Comparison of ENCODE assay signal across 1 cellular context in the genomic region with DNA sequence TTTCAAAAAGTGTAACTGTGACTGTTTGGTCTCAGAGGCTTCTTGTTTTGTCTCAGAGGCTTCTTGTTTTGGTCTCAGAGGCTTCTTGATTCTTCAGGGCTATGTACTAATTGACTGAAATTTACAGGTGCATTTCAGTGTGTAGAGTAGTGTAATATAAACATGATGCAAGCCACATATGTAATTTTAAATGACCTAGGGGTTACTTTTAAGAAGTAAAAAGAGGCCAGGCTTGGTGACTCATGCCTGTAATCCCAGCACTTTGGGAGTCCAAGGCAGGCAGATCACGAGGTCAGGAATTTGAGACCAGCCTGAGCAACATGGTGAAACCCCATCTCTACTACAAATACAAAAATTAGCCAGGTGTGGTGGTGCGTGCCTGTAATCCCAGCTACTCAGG. TPM values are rescaled to one million over a fixed set of nuclear protein-coding genes. Genes with fewer than 3 reads are reported as not detected.
"Had no signal": no experiment of that assay in that cellular context is flagged by ENCODE, and none has a peak within 500 bp of the region (broad histone marks: within the 10 kb centered on the region; RNA-seq: fewer than 3 reads in every experiment).

No MANE protein-coding gene starts in this region.

RNA-seq across cellular contexts. Expression of gene KLHL31, which starts 3.2 kb away (rescaled TPM):
- total RNA-seq: OCI-LY7 had no signal
